ENCODE assay signal across 29 cellular contexts in genomic region chr18:78740876-78741275, GRCh38.
"Had no signal": no experiment of that assay in that cellular context is flagged by ENCODE, and none has a peak within 500 bp of the region (broad histone marks: within the 10 kb centered on the region; RNA-seq: fewer than 3 reads in every experiment).

No MANE protein-coding gene starts in this region.

- H3K4me1 ChIP-seq: SJSA1 had no signal

- DNase-seq: activated CD4-positive, alpha-beta T cell treated with anti-CD3 and anti-CD28 coated beads for 36 hours; activated CD4-positive, alpha-beta T cell treated with anti-CD3 and anti-CD28 coated beads, Interleukin-2, amount 10 ng/mL, durations not matched to agents 7 days and 5 days; activated CD4-positive, alpha-beta T cell treated with anti-CD3 and anti-CD28 coated beads, Interleukin-2, amount 50 U/mL, for 48 hours; activated CD8-positive, alpha-beta T cell treated with anti-CD3 and anti-CD28 coated beads, Interleukin-2, amount 10 ng/mL, durations not matched to agents 7 days and 5 days; activated naive CD4-positive, alpha-beta T cell treated with anti-CD3 and anti-CD28 coated beads, Interleukin-2, amount 10 ng/mL, durations not matched to agents 7 days and 5 days; activated naive CD8-positive, alpha-beta T cell treated with anti-CD3 and anti-CD28 coated beads, Interleukin-2, amount 50 U/mL, for 24 hours; activated T-cell treated with anti-CD3 and anti-CD28 coated beads, Interleukin-2, amount 50 U/mL, for 24 hours; anterior cingulate cortex; Karpas-422; KBM-7; NCI-H1105; NCI-H1436; NCI-H1694; NCI-H1930; NCI-H2081 treated with DMSO at 0.1 percent for 48 hours; NCI-H226; NCI-H446 treated with DMSO at 0.1 percent for 48 hours; NCI-H524; SHP77 treated with DMSO at 0.1 percent for 48 hours; SK-N-SH had no signal

- H3K4me3 Mint-ChIP-seq: activated CD4-positive, alpha-beta T cell treated with anti-CD3 and anti-CD28 coated beads for 36 hours; activated CD4-positive, alpha-beta T cell treated with anti-CD3 and anti-CD28 coated beads, Interleukin-2, amount 10 ng/mL, durations not matched to agents 7 days and 5 days; activated CD8-positive, alpha-beta T cell treated with anti-CD3 and anti-CD28 coated beads, Interleukin-2, amount 10 ng/mL, durations not matched to agents 7 days and 5 days; activated naive CD4-positive, alpha-beta T cell treated with anti-CD3 and anti-CD28 coated beads, Interleukin-2, amount 10 ng/mL, durations not matched to agents 7 days and 5 days; activated naive CD8-positive, alpha-beta T cell; activated naive CD8-positive, alpha-beta T cell treated with anti-CD3 and anti-CD28 coated beads, Interleukin-2, amount 50 U/mL, for 24 hours; activated T-cell treated with anti-CD3 and anti-CD28 coated beads, Interleukin-2, amount 50 U/mL, for 24 hours; brain; T-helper 1 cell treated with Interleukin-12 subunit alpha and Interleukin-12 subunit beta and Interleukin-4 antibody, amounts not matched to agents 30 μg/mL and 1 μg/mL, for 36 hours; T-helper 2 cell treated with Interferon-gamma antibody and Interleukin-4, amounts not matched to agents 5 μg/mL and 100 μg/mL, for 36 hours; WTC11 had no signal

- H3K27ac Mint-ChIP-seq: activated CD4-positive, alpha-beta T cell treated with anti-CD3 and anti-CD28 coated beads for 36 hours; activated CD4-positive, alpha-beta T cell treated with anti-CD3 and anti-CD28 coated beads, Interleukin-2, amount 10 ng/mL, durations not matched to agents 7 days and 5 days; activated CD8-positive, alpha-beta T cell treated with anti-CD3 and anti-CD28 coated beads, Interleukin-2, amount 10 ng/mL, durations not matched to agents 7 days and 5 days; activated naive CD4-positive, alpha-beta T cell treated with anti-CD3 and anti-CD28 coated beads, Interleukin-2, amount 10 ng/mL, durations not matched to agents 7 days and 5 days; activated naive CD8-positive, alpha-beta T cell; activated naive CD8-positive, alpha-beta T cell treated with anti-CD3 and anti-CD28 coated beads, Interleukin-2, amount 50 U/mL, for 24 hours; activated T-cell treated with anti-CD3 and anti-CD28 coated beads, Interleukin-2, amount 50 U/mL, for 24 hours; activated T-helper 2 cell treated with anti-CD3 and anti-CD28 coated beads, Interferon-gamma antibody, Interleukin-2, Interleukin-4, amounts not matched to agents 10 μg/mL and 5 μg/mL and 100 μg/mL, durations not matched to agents 14 hours and 24 hours and 36 hours; brain; T-helper 1 cell treated with Interleukin-12 subunit alpha and Interleukin-12 subunit beta and Interleukin-4 antibody, amounts not matched to agents 30 μg/mL and 1 μg/mL, for 36 hours; T-helper 2 cell treated with Interferon-gamma antibody and Interleukin-4, amounts not matched to agents 5 μg/mL and 100 μg/mL, for 36 hours; WTC11 had no signal

- H3K27me3 ChIP-seq: SJSA1 had no signal

- H3K27ac ChIP-seq: SJSA1 had no signal

- ATAC-seq: activated CD4-positive, alpha-beta T cell treated with anti-CD3 and anti-CD28 coated beads for 36 hours; activated CD4-positive, CD25-positive, alpha-beta regulatory T cell treated with anti-CD3 and anti-CD28 coated beads, Interleukin-2, amount 50 U/mL, for 24 hours; activated CD8-positive, alpha-beta T cell treated with anti-CD3 and anti-CD28 coated beads, Interleukin-2, amount 10 ng/mL, durations not matched to agents 7 days and 5 days; activated naive CD8-positive, alpha-beta T cell treated with anti-CD3 and anti-CD28 coated beads, Interleukin-2, amount 50 U/mL, for 24 hours; Panc1; WTC11 had no signal

- H3K4me2 ChIP-seq: SK-N-SH had no signal

- H3K9me3 ChIP-seq: SK-N-SH had no signal

- H3K36me3 Mint-ChIP-seq: activated naive CD4-positive, alpha-beta T cell treated with anti-CD3 and anti-CD28 coated beads, Interleukin-2, amount 10 ng/mL, durations not matched to agents 7 days and 5 days; activated naive CD8-positive, alpha-beta T cell; brain had no signal

- H3K4me3 ChIP-seq: SJSA1 had no signal

- H3K9me3 Mint-ChIP-seq: activated CD4-positive, alpha-beta T cell treated with anti-CD3 and anti-CD28 coated beads, Interleukin-2, amount 10 ng/mL, durations not matched to agents 7 days and 5 days; activated naive CD8-positive, alpha-beta T cell treated with anti-CD3 and anti-CD28 coated beads, Interleukin-2, amount 50 U/mL, for 24 hours; activated T-cell treated with anti-CD3 and anti-CD28 coated beads, Interleukin-2, amount 50 U/mL, for 24 hours; T-helper 2 cell treated with Interferon-gamma antibody and Interleukin-4, amounts not matched to agents 5 μg/mL and 100 μg/mL, for 36 hours had no signal

- H3K27me3 Mint-ChIP-seq: activated CD4-positive, alpha-beta T cell treated with anti-CD3 and anti-CD28 coated beads, Interleukin-2, amount 10 ng/mL, durations not matched to agents 7 days and 5 days; activated naive CD4-positive, alpha-beta T cell treated with anti-CD3 and anti-CD28 coated beads, Interleukin-2, amount 10 ng/mL, durations not matched to agents 7 days and 5 days; activated naive CD8-positive, alpha-beta T cell treated with anti-CD3 and anti-CD28 coated beads, Interleukin-2, amount 50 U/mL, for 24 hours had no signal

- H3K36me3 ChIP-seq: SJSA1 had no signal

- H3K9ac ChIP-seq: SK-N-SH had no signal

- H3K4me1 Mint-ChIP-seq: activated CD4-positive, alpha-beta T cell treated with anti-CD3 and anti-CD28 coated beads for 36 hours; activated CD4-positive, alpha-beta T cell treated with anti-CD3 and anti-CD28 coated beads, Interleukin-2, amount 10 ng/mL, durations not matched to agents 7 days and 5 days; activated naive CD4-positive, alpha-beta T cell treated with anti-CD3 and anti-CD28 coated beads, Interleukin-2, amount 10 ng/mL, durations not matched to agents 7 days and 5 days; activated naive CD8-positive, alpha-beta T cell treated with anti-CD3 and anti-CD28 coated beads, Interleukin-2, amount 50 U/mL, for 24 hours; brain; WTC11 had no signal
